In genomic region chr2:143901185-143901842, GRCh38 we compare ENCODE assay signal across 8 cellular contexts.
DNase-seq lines count a peak whose midpoint lies in the region; ATAC-seq, FAIRE-seq and TF ChIP-seq lines count a peak whose summit lies in the region.

No MANE protein-coding gene starts in this region.

- ATAC-seq in GM19455 (IDR thresholded peaks at IDR 0.05; ENCODE audit: unreplicated experiment) (peak; percentile 68), HG03558 (IDR thresholded peaks at IDR 0.05; ENCODE audit: extremely low read depth, unreplicated experiment) (peak; percentile 65), sciatic nerve (no peak)

- H3K36me3 ChIP-seq in testis (ENCODE audit: low read depth, missing control alignments): no peaks in the 10 kb centered on the region

- peak; percentile 85 for DNase-seq in A172 (ENCODE audit: low spot score)
- peak; percentile 56 to 85 for DNase-seq in cardiac fibroblast (ENCODE audit: low read depth in 2 of 2)
- no peak for DNase-seq in GM12891 (ENCODE audit: insufficient read length, low spot score)
- no peak for DNase-seq in sciatic nerve (ENCODE audit: low spot score)
- DNase-seq in testis: no peak
- no peak for DNase-seq in mesenteric fat pad (ENCODE audit: low spot score)

- FAIRE-seq in GM12891 (lab: Jason Lieb, UNC): no peak

- TF ChIP-seq CTCF in cardiac fibroblast (IDR thresholded peaks at IDR 0.05; ENCODE audit: low read depth, low read length): no peak
- no peak for TF ChIP-seq CTCF in testis (IDR thresholded peaks at IDR 0.05)

- intact Hi-C loops in sciatic nerve (cut with DNase I) (no loop called here), testis (cut with DNase I; ENCODE audit: low total_unique reads) (no loop called here)

- no peak overlapping the region for H3K27ac ChIP-seq in testis

- no peaks in the 10 kb centered on the region for H3K27me3 ChIP-seq in testis

- TF ChIP-seq POLR2A in GM12891 (IDR thresholded peaks at IDR 0.05; ENCODE audit: low read depth, low read length) (no peak), testis (IDR thresholded peaks at IDR 0.05) (no peak)

- WGBS in testis, 2 donors: 83 to 92% methylated on average over 4 of the region's 4 CpGs

- no peaks in the 10 kb centered on the region for H3K4me1 ChIP-seq in testis

- H3K4me3 ChIP-seq in cardiac fibroblast (replicated peaks in 1 of 2; ENCODE audit: low read depth in 2 of 2, low read length in 2 of 2) (peak overlapping the region in 1 of 2 donors; percentile 18), testis (no peak overlapping the region)

- H3K9me3 ChIP-seq in testis: no peaks in the 10 kb centered on the region

TF ChIP-seq in GM12891, 5 proteins besides CTCF, POLR2A, EP300 and RAD21:
- no peak for TF ChIP-seq TAF1 (IDR thresholded peaks at IDR 0.05; ENCODE audit: low read depth, low read length)
- TF ChIP-seq SPI1 (IDR thresholded peaks at IDR 0.05; ENCODE audit: low read depth, low read length): no peak
- no peak for TF ChIP-seq POU2F2 (IDR thresholded peaks at IDR 0.05; ENCODE audit: low read depth, low read length)
- TF ChIP-seq POLR2AphosphoS5 (IDR thresholded peaks at IDR 0.05; ENCODE audit: low read depth, low read length): no peak
- no peak for TF ChIP-seq PAX5 (IDR thresholded peaks at IDR 0.05; ENCODE audit: insufficient read depth, low read length, severe bottlenecking)

Comparison
In these comparisons a context has a peak if more than half of its experiments do, and no peak if none do; other contexts are left out.
1. DNase-seq: peak in A172 (single experiment) and cardiac fibroblast (2 of 2); none in GM12891 (single experiment), sciatic nerve (single experiment), testis (single experiment) and mesenteric fat pad (single experiment).